In the genomic region with DNA sequence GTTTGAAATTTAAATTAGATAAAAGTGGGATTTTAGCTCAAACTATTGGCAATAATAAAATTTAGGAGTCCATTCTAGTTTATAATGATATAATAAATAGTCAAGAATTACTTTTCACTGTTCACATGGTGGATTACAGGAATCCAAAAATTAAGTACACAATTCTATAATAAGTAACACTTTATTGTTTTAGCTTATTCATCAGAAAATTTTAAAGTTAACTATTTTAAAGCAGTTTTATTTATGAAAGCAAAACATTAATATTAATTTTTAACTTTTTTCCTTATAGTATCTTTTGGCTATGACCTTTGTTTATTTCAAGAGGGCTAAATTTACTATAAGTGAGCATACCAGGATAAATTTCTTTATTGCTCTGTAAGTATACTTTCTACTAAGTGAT, we compare ENCODE assay signal across 7 cellular contexts. TPM values are rescaled to one million over a fixed set of nuclear protein-coding genes. Genes with fewer than 3 reads are reported as not detected.
"Had no signal": no experiment of that assay in that cellular context is flagged by ENCODE, and none has a peak within 500 bp of the region (broad histone marks: within the 10 kb centered on the region; RNA-seq: fewer than 3 reads in every experiment).

No MANE protein-coding gene starts in this region.

- H3K36me3 Mint-ChIP-seq: IgD-negative memory B cell had no signal

- H3K4me3 ChIP-seq: GM23248, HAP-1 had no signal

- H3K27ac ChIP-seq: GM23248, HL-60 had no signal

- H3K9me3 Mint-ChIP-seq: HFFc6, IgD-negative memory B cell had no signal

- H3K4me1 ChIP-seq: HAP-1 had no signal

- H3K9me3 ChIP-seq: HAP-1 had no signal

- DNase-seq: GOT3 had no signal

- H3K4me1 Mint-ChIP-seq: IgD-negative memory B cell had no signal

- H3K36me3 ChIP-seq: HAP-1 had no signal

- H3K4me3 Mint-ChIP-seq: HFFc6, IgD-negative memory B cell had no signal

- H3K27ac Mint-ChIP-seq: HFFc6, IgD-negative memory B cell had no signal

RNA-seq across cellular contexts. Expression of a gene that starts 11.4 kb away (rescaled TPM):
- total RNA-seq: GM23248, H4 had no signal
